In the genomic region with DNA sequence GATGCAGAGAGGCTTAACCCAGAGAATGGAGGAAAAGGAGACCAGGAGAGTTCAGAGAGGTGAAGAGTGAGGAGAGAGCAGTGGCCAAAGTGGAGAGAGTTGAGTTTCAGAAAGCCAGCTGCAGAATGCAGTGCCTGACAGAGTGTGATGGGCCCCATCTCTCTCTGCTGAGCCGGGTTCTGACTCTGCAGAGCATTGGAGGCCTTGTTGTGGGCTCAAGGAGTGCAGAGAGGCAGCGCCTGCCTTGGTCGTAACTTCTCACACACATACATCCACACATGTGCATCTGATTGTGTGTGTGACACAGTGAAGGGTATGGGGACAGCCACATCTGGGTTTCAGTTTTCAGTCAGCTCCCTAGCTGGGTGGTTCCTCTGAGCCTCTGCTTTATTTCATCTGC, we compare ENCODE assay signal across 16 cellular contexts.
"Had no signal": no experiment of that assay in that cellular context is flagged by ENCODE, and none has a peak within 500 bp of the region (broad histone marks: within the 10 kb centered on the region; RNA-seq: fewer than 3 reads in every experiment).

No MANE protein-coding gene starts in this region.

- H3K27ac ChIP-seq: gastroesophageal sphincter, vagina had no signal

- DNase-seq: activated CD4-positive, alpha-beta T cell treated with anti-CD3 and anti-CD28 coated beads for 48 hours; activated CD4-positive, alpha-beta T cell treated with anti-CD3 and anti-CD28 coated beads, Interleukin-2, amount 50 U/mL, for 48 hours; activated CD8-positive, alpha-beta memory T cell treated with anti-CD3 and anti-CD28 coated beads for 24 hours; activated effector memory CD4-positive, alpha-beta T cell treated with anti-CD3 and anti-CD28 coated beads, Interleukin-2, amount 50 U/mL, for 16 hours; activated naive CD4-positive, alpha-beta T cell treated with anti-CD3 and anti-CD28 coated beads, Interleukin-2, amount 10 ng/mL, durations not matched to agents 7 days and 5 days; amniotic stem cell; natural killer cell; stimulated activated CD4-positive, alpha-beta T cell treated with anti-CD3 and anti-CD28 coated beads, Interleukin-2, amount 100 ng/mL, for 48 hours had no signal

- H3K9me3 Mint-ChIP-seq: activated naive CD4-positive, alpha-beta T cell treated with anti-CD3 and anti-CD28 coated beads, Interleukin-2, amount 10 ng/mL, durations not matched to agents 7 days and 5 days; memory B cell; natural killer cell; stimulated activated naive CD8-positive, alpha-beta T cell treated with anti-CD3 and anti-CD28 coated beads, Interleukin-15, Interleukin-2, amounts not matched to agents 100 ng/mL and 50 ng/mL, for 24 hours; T-helper 2 cell treated with Interferon-gamma antibody and Interleukin-4, amounts not matched to agents 5 μg/mL and 100 μg/mL, for 36 hours had no signal

- H3K36me3 Mint-ChIP-seq: activated naive CD4-positive, alpha-beta T cell treated with anti-CD3 and anti-CD28 coated beads, Interleukin-2, amount 10 ng/mL, durations not matched to agents 7 days and 5 days; memory B cell; natural killer cell had no signal

- H3K4me3 Mint-ChIP-seq: activated naive CD4-positive, alpha-beta T cell treated with anti-CD3 and anti-CD28 coated beads, Interleukin-2, amount 10 ng/mL, durations not matched to agents 7 days and 5 days; memory B cell; natural killer cell; stimulated activated naive CD8-positive, alpha-beta T cell treated with anti-CD3 and anti-CD28 coated beads, Interleukin-15, Interleukin-2, amounts not matched to agents 100 ng/mL and 50 ng/mL, for 24 hours; T-helper 2 cell treated with Interferon-gamma antibody and Interleukin-4, amounts not matched to agents 5 μg/mL and 100 μg/mL, for 36 hours had no signal

- H3K4me1 Mint-ChIP-seq: activated naive CD4-positive, alpha-beta T cell treated with anti-CD3 and anti-CD28 coated beads, Interleukin-2, amount 10 ng/mL, durations not matched to agents 7 days and 5 days; memory B cell; natural killer cell had no signal

- FAIRE-seq: astrocyte, keratinocyte had no signal

- H3K27ac Mint-ChIP-seq: activated naive CD4-positive, alpha-beta T cell treated with anti-CD3 and anti-CD28 coated beads, Interleukin-2, amount 10 ng/mL, durations not matched to agents 7 days and 5 days; memory B cell; natural killer cell; stimulated activated naive CD8-positive, alpha-beta T cell treated with anti-CD3 and anti-CD28 coated beads, Interleukin-15, Interleukin-2, amounts not matched to agents 100 ng/mL and 50 ng/mL, for 24 hours; T-helper 2 cell treated with Interferon-gamma antibody and Interleukin-4, amounts not matched to agents 5 μg/mL and 100 μg/mL, for 36 hours had no signal

- H3K27me3 ChIP-seq: gastroesophageal sphincter, upper lobe of left lung, vagina had no signal

- H3K36me3 ChIP-seq: gastroesophageal sphincter, upper lobe of left lung, vagina had no signal

- H3K9me3 ChIP-seq: gastroesophageal sphincter, upper lobe of left lung, vagina had no signal

- ATAC-seq: natural killer cell had no signal

- H3K4me3 ChIP-seq: gastroesophageal sphincter, upper lobe of left lung, vagina had no signal
